In genomic region chr2:105917688-105918087, GRCh38 we compare ENCODE assay signal across 20 cellular contexts.
DNase-seq lines count a peak whose midpoint lies in the region; ATAC-seq, FAIRE-seq and TF ChIP-seq lines count a peak whose summit lies in the region.
"Had no signal": no experiment of that assay in that cellular context is flagged by ENCODE, and none has a peak within 500 bp of the region (broad histone marks: within the 10 kb centered on the region; RNA-seq: fewer than 3 reads in every experiment).

No MANE protein-coding gene starts in this region.

- no peaks in the 10 kb centered on the region for H3K27me3 Mint-ChIP-seq in activated CD8-positive, alpha-beta T cell treated with anti-CD3 and anti-CD28 coated beads, Interleukin-2, amount 10 ng/mL, durations not matched to agents 7 days and 5 days (ENCODE audit: low read depth)
- H3K27me3 Mint-ChIP-seq in naive thymus-derived CD8-positive, alpha-beta T cell: no peaks in the 10 kb centered on the region

- POLR2A ChIA-PET in activated CD8-positive, alpha-beta T cell treated with anti-CD3 and anti-CD28 coated beads, Interleukin-2, amount 10 ng/mL, durations not matched to agents 7 days and 5 days (lab: Charles Lee): no interaction called here
- POLR2A ChIA-PET in naive thymus-derived CD8-positive, alpha-beta T cell (lab: Charles Lee): interaction anchor here (1.1 kb wide), 1 partner anchor 8 kb away, joined by 6 read pairs; no protein-coding TSS in a partner anchor

- no peak overlapping the region for H3K4me3 Mint-ChIP-seq in activated CD8-positive, alpha-beta T cell treated with anti-CD3 and anti-CD28 coated beads, Interleukin-2, amount 10 ng/mL, durations not matched to agents 7 days and 5 days
- peak overlapping the region in 5 of 10 donors; percentile 5 to 57 (median 50) for H3K4me3 Mint-ChIP-seq in naive thymus-derived CD8-positive, alpha-beta T cell
- H3K4me3 Mint-ChIP-seq: CD8-positive, alpha-beta T cell had no signal

- peaks cover 25% of the 10 kb centered on the region for H3K36me3 Mint-ChIP-seq in activated CD8-positive, alpha-beta T cell treated with anti-CD3 and anti-CD28 coated beads, Interleukin-2, amount 10 ng/mL, durations not matched to agents 7 days and 5 days (ENCODE audit: low read depth)
- H3K36me3 Mint-ChIP-seq in naive thymus-derived CD8-positive, alpha-beta T cell: peaks cover 2 to 17% (median 14%) of the 10 kb centered on the region in 3 donors

- H3K4me3 ChIP-seq in dorsolateral prefrontal cortex: no peak overlapping the region
- H3K4me3 ChIP-seq: HAP-1, PC-9, SJSA1 had no signal

- peak overlapping the region; percentile 11 for H3K27ac Mint-ChIP-seq in activated CD8-positive, alpha-beta T cell treated with anti-CD3 and anti-CD28 coated beads, Interleukin-2, amount 10 ng/mL, durations not matched to agents 7 days and 5 days
- H3K27ac Mint-ChIP-seq in naive thymus-derived CD8-positive, alpha-beta T cell: peak overlapping the region in 9 of 10 donors; percentile 1 to 69 (median 43)
- H3K27ac Mint-ChIP-seq: CD8-positive, alpha-beta T cell had no signal

- H3K9me3 Mint-ChIP-seq in activated CD8-positive, alpha-beta T cell treated with anti-CD3 and anti-CD28 coated beads, Interleukin-2, amount 10 ng/mL, durations not matched to agents 7 days and 5 days (ENCODE audit: insufficient read depth): peaks cover 30% of the 10 kb centered on the region
- H3K9me3 Mint-ChIP-seq in naive thymus-derived CD8-positive, alpha-beta T cell: peaks cover 3 to 31% (median 23%) of the 10 kb centered on the region in 9 donors

- no peak for FAIRE-seq in HTR-8/SVneo (lab: Jason Lieb, UNC)

- no peak for TF ChIP-seq CTCF in dorsolateral prefrontal cortex (IDR thresholded peaks at IDR 0.05 in 54 of 56, conservative IDR thresholded peaks at IDR 0.05 in 2 of 56; ENCODE audit: low read depth in 1 of 56, partially characterized antibody in 56 of 56)

- H3K27ac ChIP-seq in dorsolateral prefrontal cortex: no peak overlapping the region
- H3K27ac ChIP-seq: KMS-11, PC-9, SJSA1 had no signal

- CTCF ChIA-PET in activated CD8-positive, alpha-beta T cell treated with anti-CD3 and anti-CD28 coated beads, Interleukin-2, amount 10 ng/mL, durations not matched to agents 7 days and 5 days (lab: Charles Lee): interaction anchor here (1.1 to 1.8 kb wide), 3 partner anchors 8 to 17 kb away, joined by 3 to 4 read pairs (median 3); no protein-coding TSS in a partner anchor

- DNase-seq in activated CD8-positive, alpha-beta memory T cell treated with anti-CD3 and anti-CD28 coated beads for 24 hours: peak; percentile 42
- no peak for DNase-seq in activated CD8-positive, alpha-beta memory T cell treated with anti-CD3 and anti-CD28 coated beads, Interleukin-2, amount 50 U/mL, for 4 hours
- peak; percentile 32 to 43 for DNase-seq in Kasumi-1 (lab: John Stamatoyannopoulos, UW)
- DNase-seq in activated CD8-positive, alpha-beta T cell treated with anti-CD3 and anti-CD28 coated beads, Interleukin-2, amount 10 ng/mL, durations not matched to agents 7 days and 5 days: no peak
- no peak for DNase-seq in naive thymus-derived CD8-positive, alpha-beta T cell
- DNase-seq in HTR-8/SVneo (ENCODE audit: insufficient read length, low spot score): no peak
- no peak for DNase-seq in stimulated activated CD4-positive, alpha-beta T cell treated with anti-CD3 and anti-CD28 coated beads, Interleukin-12 subunit alpha, Interleukin-12 subunit beta, amount 100 ng/mL, for 4 hours
- no peak for DNase-seq in dorsolateral prefrontal cortex
- DNase-seq: 8988T; BE2C; CD8-positive, alpha-beta T cell; DMS79 treated with DMSO at 0.1 percent for 48 hours; NCI-H1436; NCI-H2029; NCI-H2171; NCI-H446; PC-9 had no signal

- peaks cover 20% of the 10 kb centered on the region for H3K4me1 Mint-ChIP-seq in activated CD8-positive, alpha-beta T cell treated with anti-CD3 and anti-CD28 coated beads, Interleukin-2, amount 10 ng/mL, durations not matched to agents 7 days and 5 days (ENCODE audit: low read depth)
- peaks cover 23 to 45% (median 35%) of the 10 kb centered on the region in 4 donors for H3K4me1 Mint-ChIP-seq in naive thymus-derived CD8-positive, alpha-beta T cell

- intact Hi-C loops in dorsolateral prefrontal cortex (cut with DNase I): no loop called here

- H3K27me3 ChIP-seq in dorsolateral prefrontal cortex: no peaks in the 10 kb centered on the region
- H3K27me3 ChIP-seq: BE2C, SJSA1 had no signal

- ATAC-seq in activated CD8-positive, alpha-beta T cell treated with anti-CD3 and anti-CD28 coated beads, Interleukin-2, amount 10 ng/mL, durations not matched to agents 7 days and 5 days: no peak
- ATAC-seq in naive thymus-derived CD8-positive, alpha-beta T cell: no peak
- ATAC-seq: CD8-positive, alpha-beta T cell had no signal

Comparison
In these comparisons a context has a peak if more than half of its experiments do, and no peak if none do; other contexts are left out.
1. DNase-seq: peak in activated CD8-positive, alpha-beta memory T cell treated with anti-CD3 and anti-CD28 coated beads for 24 hours (single experiment) and Kasumi-1 (2 of 2); none in activated CD8-positive, alpha-beta memory T cell treated with anti-CD3 and anti-CD28 coated beads, Interleukin-2, amount 50 U/mL, for 4 hours (single experiment), activated CD8-positive, alpha-beta T cell treated with anti-CD3 and anti-CD28 coated beads, Interleukin-2, amount 10 ng/mL, durations not matched to agents 7 days and 5 days (single experiment), naive thymus-derived CD8-positive, alpha-beta T cell (0 of 10), HTR-8/SVneo (single experiment), stimulated activated CD4-positive, alpha-beta T cell treated with anti-CD3 and anti-CD28 coated beads, Interleukin-12 subunit alpha, Interleukin-12 subunit beta, amount 100 ng/mL, for 4 hours (single experiment) and dorsolateral prefrontal cortex (0 of 10).